In the genomic region with DNA sequence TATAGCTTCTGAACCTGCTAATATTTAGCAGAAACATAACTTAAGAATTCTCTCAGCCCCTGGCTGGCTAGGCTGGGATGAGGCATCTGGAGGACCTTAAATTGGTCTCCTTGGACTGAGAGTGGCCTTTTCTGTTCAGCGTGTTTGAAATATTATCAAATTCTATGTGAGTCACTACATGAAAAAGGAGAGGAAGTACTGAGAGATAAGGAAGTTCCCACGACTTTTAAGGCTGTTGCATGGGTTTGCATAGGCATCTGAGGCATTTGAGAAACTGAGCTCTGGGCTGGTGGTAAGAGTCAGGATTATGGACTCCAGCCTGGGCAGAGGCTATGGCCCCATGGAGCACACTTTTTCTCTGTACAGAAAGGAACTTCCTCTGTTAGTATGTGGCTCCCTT, we compare ENCODE assay signal across 26 cellular contexts.
DNase-seq lines count a peak whose midpoint lies in the region; ATAC-seq and TF ChIP-seq lines count a peak whose summit lies in the region.
"Had no signal": no experiment of that assay in that cellular context is flagged by ENCODE, and none has a peak within 500 bp of the region (broad histone marks: within the 10 kb centered on the region; RNA-seq: fewer than 3 reads in every experiment).

No MANE protein-coding gene starts in this region.

- no peaks in the 10 kb centered on the region for H3K36me3 ChIP-seq in adipocyte (ENCODE audit: control insufficient read depth, insufficient read depth, low read length, severe bottlenecking)
- H3K36me3 ChIP-seq in aorta (ENCODE audit: control insufficient read depth in 1 of 2, insufficient read depth in 2 of 2, low read length in 1 of 2): no peaks in the 10 kb centered on the region
- no peaks in the 10 kb centered on the region for H3K36me3 ChIP-seq in prostate gland
- H3K36me3 ChIP-seq: esophagus muscularis mucosa, thoracic aorta had no signal

- H3K9me3 ChIP-seq in adipocyte (ENCODE audit: control insufficient read depth, low read length) (no peaks in the 10 kb centered on the region), aorta (ENCODE audit: control insufficient read depth, low read length) (no peaks in the 10 kb centered on the region), prostate gland (no peaks in the 10 kb centered on the region)
- H3K9me3 ChIP-seq: esophagus muscularis mucosa, thoracic aorta had no signal

- intact Hi-C loops in aorta (cut with DNase I): no loop called here
- intact Hi-C loops in prostate gland (cut with DNase I): no loop called here

- H3K4me3 ChIP-seq in adipocyte (ENCODE audit: low read length) (no peak overlapping the region), fibroblast of pulmonary artery (replicated peaks; ENCODE audit: low read depth, low read length) (no peak overlapping the region), aorta (ENCODE audit: low read length in 2 of 2) (no peak overlapping the region), prostate gland (no peak overlapping the region)
- H3K4me3 ChIP-seq: esophagus muscularis mucosa, thoracic aorta had no signal

- H3K27me3 ChIP-seq in adipocyte (replicated peaks; ENCODE audit: control insufficient read depth, insufficient read depth, low read length): no peaks in the 10 kb centered on the region
- no peaks in the 10 kb centered on the region for H3K27me3 ChIP-seq in aorta (ENCODE audit: control insufficient read depth in 1 of 2, insufficient read depth in 2 of 2, low read length in 1 of 2)
- no peaks in the 10 kb centered on the region for H3K27me3 ChIP-seq in prostate gland (replicated peaks; ENCODE audit: insufficient read depth)
- H3K27me3 ChIP-seq: esophagus muscularis mucosa had no signal

- DNase-seq in Kasumi-1 (lab: John Stamatoyannopoulos, UW) (peak; percentile 70), adipocyte (ENCODE audit: low read depth) (peak; percentile 51), fibroblast of pulmonary artery (ENCODE audit: low read depth) (peak; percentile 57), aorta (no peak), DMS53 treated with DMSO at 0.1 percent for 48 hours (lab: John Stamatoyannopoulos, UW; ENCODE audit: unreplicated experiment) (no peak), prostate gland (ENCODE audit: low spot score) (no peak), NCI-H1930 (lab: John Stamatoyannopoulos, UW) (no peak)
- DNase-seq: activated CD8-positive, alpha-beta memory T cell treated with anti-CD3 and anti-CD28 coated beads for 24 hours; activated naive CD4-positive, alpha-beta T cell; activated T-cell treated with anti-CD3 and anti-CD28 coated beads, Interleukin-2, amount 50 U/mL, for 24 hours; amniotic stem cell; CD4-positive, alpha-beta T cell; DMS153; effector CD8-positive, alpha-beta T cell; mammary epithelial cell; NCI-H146; NCI-H526 treated with DMSO at 0.1 percent for 48 hours; nucleus accumbens; small intestine; stimulated activated CD4-positive, alpha-beta T cell treated with anti-CD3 and anti-CD28 coated beads, Interleukin-2, amount 100 ng/mL, for 48 hours; stimulated activated naive B cell treated with anti-CD40 and anti-IgM and Interleukin-4, amounts not matched to agents 10 μg/mL and 1 μg/mL and 100 μg/mL, for 72 hours; SW 1271 had no signal

- TF ChIP-seq POLR2A in prostate gland (IDR thresholded peaks at IDR 0.05): no peak

- ATAC-seq in aorta (ENCODE audit: low FRiP score): peak; percentile 19
- ATAC-seq: activated CD4-positive, CD25-positive, alpha-beta regulatory T cell treated with anti-CD3 and anti-CD28 coated beads, Interleukin-2, amount 50 U/mL, for 24 hours; Right ventricle myocardium inferior had no signal

- peaks cover 8% of the 10 kb centered on the region for H3K4me1 ChIP-seq in adipocyte (ENCODE audit: control insufficient read depth, insufficient read depth, low read length)
- H3K4me1 ChIP-seq in aorta (ENCODE audit: control insufficient read depth in 1 of 2, insufficient read depth in 2 of 2, low read length in 2 of 2): peaks cover 0 to 2% of the 10 kb centered on the region in 2 donors
- no peaks in the 10 kb centered on the region for H3K4me1 ChIP-seq in prostate gland (replicated peaks)
- H3K4me1 ChIP-seq: esophagus muscularis mucosa had no signal

- 6 to 41% methylated on average over 2 of the region's 2 CpGs for WGBS in aorta, 2 donors
- 80% methylated on average over 2 of the region's 2 CpGs for WGBS in prostate gland

- TF ChIP-seq CTCF in fibroblast of pulmonary artery (IDR thresholded peaks at IDR 0.05; ENCODE audit: low read length, missing control alignments) (no peak), prostate gland (IDR thresholded peaks at IDR 0.05) (no peak)

- H3K27ac ChIP-seq in aorta (ENCODE audit: low read depth in 1 of 2, low read length in 2 of 2): no peak overlapping the region
- H3K27ac ChIP-seq in prostate gland: no peak overlapping the region
- H3K27ac ChIP-seq: esophagus muscularis mucosa, thoracic aorta had no signal

- no peak overlapping the region for H3K9ac ChIP-seq in adipocyte (ENCODE audit: low read length)

Comparison
In these comparisons a context has a peak if more than half of its experiments do, and no peak if none do; other contexts are left out.
1. DNase-seq: peak in Kasumi-1 (2 of 2), adipocyte (single experiment) and fibroblast of pulmonary artery (single experiment); none in aorta (0 of 2), DMS53 treated with DMSO at 0.1 percent for 48 hours (single experiment), prostate gland (single experiment) and NCI-H1930 (0 of 2).